12 cellular contexts compared by ENCODE assay signal in genomic region chr6:75275067-75275466, GRCh38. TPM values are rescaled to one million over a fixed set of nuclear protein-coding genes. Genes with fewer than 3 reads are reported as not detected.
DNase-seq lines count a peak whose midpoint lies in the region; ATAC-seq and TF ChIP-seq lines count a peak whose summit lies in the region.
"Had no signal": no experiment of that assay in that cellular context is flagged by ENCODE, and none has a peak within 500 bp of the region (broad histone marks: within the 10 kb centered on the region; RNA-seq: fewer than 3 reads in every experiment).

No MANE protein-coding gene starts in this region.

- CTCF ChIA-PET in WTC11 (lab: Charles Lee), result interaction anchor here (0.5 to 0.7 kb wide), 2 partner anchors 79 to 289 kb away, joined by 4 read pairs; no protein-coding TSS in a partner anchor

- peaks cover 29% of the 10 kb centered on the region for H3K9me3 Mint-ChIP-seq in WTC11

- H3K4me1 Mint-ChIP-seq in WTC11, result peaks cover 78% of the 10 kb centered on the region

- H3K4me3 ChIP-seq in fibroblast of villous mesenchyme (ENCODE audit: low read depth, low read length), result no peak overlapping the region
- H3K4me3 ChIP-seq: upper lobe of right lung had no signal

- ATAC-seq in WTC11 (no peak), GM21737 (IDR thresholded peaks at IDR 0.05; ENCODE audit: unreplicated experiment) (no peak), GM21381 (IDR thresholded peaks at IDR 0.05; ENCODE audit: unreplicated experiment) (no peak)
- ATAC-seq: upper lobe of right lung had no signal

- H3K4me3 Mint-ChIP-seq in WTC11, result no peak overlapping the region

- H3K36me3 Mint-ChIP-seq in WTC11, result peaks cover 43% of the 10 kb centered on the region

- H3K27me3 Mint-ChIP-seq in WTC11 (ENCODE audit: low read depth), result no peaks in the 10 kb centered on the region

- POLR2A ChIA-PET in WTC11 (lab: Charles Lee), result interaction anchor here (2.2 kb wide), 1 partner anchor 9 kb away, joined by 12 read pairs; the partner anchor contains the start of gene TMEM30A

- H3K27ac Mint-ChIP-seq in WTC11, result peak overlapping the region; percentile 13; the same call in 1 of the 2 replicates

- TF ChIP-seq CTCF in WTC11 (IDR thresholded peaks at IDR 0.05), result no peak
- no peak for TF ChIP-seq CTCF in fibroblast of villous mesenchyme (IDR thresholded peaks at IDR 0.05; ENCODE audit: insufficient read depth, low read depth, low read length)

- DNase-seq in AG08395 (ENCODE audit: low spot score), result peak; percentile 66
- peak; percentile 62 for DNase-seq in GM04504 (ENCODE audit: low read depth)
- DNase-seq in WTC11 (ENCODE audit: low spot score), result no peak
- DNase-seq in fibroblast of villous mesenchyme (ENCODE audit: low read depth), result peak; percentile 78
- no peak for DNase-seq in central memory CD4-positive, alpha-beta T cell
- no peak for DNase-seq in NCI-H2196 (lab: John Stamatoyannopoulos, UW; ENCODE audit: unreplicated experiment)
- DNase-seq: NCI-H146; SHP77 treated with DMSO at 0.1 percent for 48 hours; stimulated activated CD4-positive, alpha-beta T cell treated with anti-CD3 and anti-CD28 coated beads, Interleukin-4, amount 100 ng/mL, for 1 hour; upper lobe of right lung had no signal

TF ChIP-seq in WTC11, 78 proteins besides CTCF, POLR2A, EP300 and RAD21:
- TF ChIP-seq, protein P1, sequence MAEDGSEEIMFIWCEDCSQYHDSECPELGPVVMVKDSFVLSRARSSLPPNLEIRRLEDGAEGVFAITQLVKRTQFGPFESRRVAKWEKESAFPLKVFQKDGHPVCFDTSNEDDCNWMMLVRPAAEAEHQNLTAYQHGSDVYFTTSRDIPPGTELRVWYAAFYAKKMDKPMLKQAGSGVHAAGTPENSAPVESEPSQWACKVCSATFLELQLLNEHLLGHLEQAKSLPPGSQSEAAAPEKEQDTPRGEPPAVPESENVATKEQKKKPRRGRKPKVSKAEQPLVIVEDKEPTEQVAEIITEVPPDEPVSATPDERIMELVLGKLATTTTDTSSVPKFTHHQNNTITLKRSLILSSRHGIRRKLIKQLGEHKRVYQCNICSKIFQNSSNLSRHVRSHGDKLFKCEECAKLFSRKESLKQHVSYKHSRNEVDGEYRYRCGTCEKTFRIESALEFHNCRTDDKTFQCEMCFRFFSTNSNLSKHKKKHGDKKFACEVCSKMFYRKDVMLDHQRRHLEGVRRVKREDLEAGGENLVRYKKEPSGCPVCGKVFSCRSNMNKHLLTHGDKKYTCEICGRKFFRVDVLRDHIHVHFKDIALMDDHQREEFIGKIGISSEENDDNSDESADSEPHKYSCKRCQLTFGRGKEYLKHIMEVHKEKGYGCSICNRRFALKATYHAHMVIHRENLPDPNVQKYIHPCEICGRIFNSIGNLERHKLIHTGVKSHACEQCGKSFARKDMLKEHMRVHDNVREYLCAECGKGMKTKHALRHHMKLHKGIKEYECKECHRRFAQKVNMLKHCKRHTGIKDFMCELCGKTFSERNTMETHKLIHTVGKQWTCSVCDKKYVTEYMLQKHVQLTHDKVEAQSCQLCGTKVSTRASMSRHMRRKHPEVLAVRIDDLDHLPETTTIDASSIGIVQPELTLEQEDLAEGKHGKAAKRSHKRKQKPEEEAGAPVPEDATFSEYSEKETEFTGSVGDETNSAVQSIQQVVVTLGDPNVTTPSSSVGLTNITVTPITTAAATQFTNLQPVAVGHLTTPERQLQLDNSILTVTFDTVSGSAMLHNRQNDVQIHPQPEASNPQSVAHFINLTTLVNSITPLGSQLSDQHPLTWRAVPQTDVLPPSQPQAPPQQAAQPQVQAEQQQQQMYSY (CRISPR knock-in tag; IDR thresholded peaks at IDR 0.05), result 0 out of 2 replicates have a peak, but pooled peaks have one; percentile 49
- TF ChIP-seq HMGA2 (CRISPR knock-in tag; IDR thresholded peaks at IDR 0.05), result no peak

RNA-seq across cellular contexts. Expression of gene TMEM30A, which starts 9.5 kb away (rescaled TPM):
- 68.2 to 81.2 TPM (median 72.6 TPM) in 3 replicates for total RNA-seq in WTC11 (2021)
- 156 and 236 TPM in 2 replicates for total RNA-seq in fibroblast of villous mesenchyme

RNA-seq across cellular contexts. Expression of gene COX7A2, which starts 31.5 kb away (rescaled TPM):
- total RNA-seq in WTC11 (2021) (465 to 500 TPM (median 472 TPM) in 3 replicates), fibroblast of villous mesenchyme (114 and 120 TPM in 2 replicates)

Comparison
In these comparisons a context has a peak if more than half of its experiments do, and no peak if none do; other contexts are left out.
1. DNase-seq: peak in AG08395 (single experiment), GM04504 (single experiment) and fibroblast of villous mesenchyme (single experiment); none in WTC11 (single experiment), central memory CD4-positive, alpha-beta T cell (single experiment) and NCI-H2196 (single experiment).